Comparison of ENCODE assay signal across 1 cellular context in the genomic region with DNA sequence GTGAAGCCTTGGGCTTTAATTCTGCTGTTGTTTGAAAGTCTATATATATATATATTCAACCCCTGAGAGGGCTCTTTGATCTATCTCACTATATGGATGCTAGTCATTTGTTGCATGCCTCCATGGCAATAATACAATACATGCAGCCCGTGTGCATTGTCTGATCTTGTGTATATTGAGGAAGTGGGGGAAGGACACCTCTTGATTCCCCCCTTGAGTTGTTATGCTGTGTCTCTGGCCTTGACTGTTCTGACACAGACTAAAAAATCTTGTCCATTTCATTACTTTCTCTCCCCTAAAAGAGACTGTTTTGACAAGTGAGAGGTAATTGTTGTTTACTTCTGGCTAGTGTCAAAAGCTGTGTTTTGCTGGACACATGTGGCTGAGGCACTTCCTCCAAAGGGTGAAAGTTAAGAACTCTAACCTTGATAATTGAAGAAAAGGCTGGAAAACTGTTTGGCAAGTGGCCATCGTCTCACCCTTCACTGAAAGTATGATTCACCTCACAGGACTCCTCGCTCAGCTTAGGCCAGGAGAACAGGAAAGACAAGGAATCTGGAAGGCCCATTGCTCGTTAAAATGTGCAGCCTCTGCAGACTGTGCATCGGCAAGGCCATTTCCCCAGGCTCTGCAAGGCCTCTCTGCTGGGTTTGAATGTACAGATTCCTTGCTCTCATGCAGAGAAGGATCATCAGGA.
TF ChIP-seq lines count a peak whose summit lies in the region.

No MANE protein-coding gene starts in this region.

TF ChIP-seq in endothelial cell of umbilical vein, 7 proteins besides CTCF, POLR2A, EP300 and RAD21 (continued from another document):
- TF ChIP-seq POLR2AphosphoS5 (IDR thresholded peaks at IDR 0.05; ENCODE audit: insufficient read depth, low read depth, low read length) (peak; percentile 74), EZH2 (IDR thresholded peaks at IDR 0.05; ENCODE audit: borderline replicate concordance, low read depth, low read length, severe bottlenecking) (no peak)
